In genomic region chr1:97920832-97921571, GRCh38 we compare ENCODE assay signal across 8 cellular contexts. TPM values are rescaled to one million over a fixed set of nuclear protein-coding genes. Genes with fewer than 3 reads are reported as not detected.
DNase-seq lines count a peak whose midpoint lies in the region; ATAC-seq and TF ChIP-seq lines count a peak whose summit lies in the region.

Gene DPYD (minus strand): TSS chr1:97921034. CDS start chr1:97920922, 112 bp downstream.

- DNase-seq in GM13976 (ENCODE audit: low spot score) (peak; percentile 85), NCI-H1436 (lab: John Stamatoyannopoulos, UW) (peak; percentile 88), T-helper 1 cell (peak; percentile 66 to 87 (median 75)), amniotic epithelial cell (ENCODE audit: low read depth) (peak; percentile 93), left ventricle myocardium superior (peak; percentile 94), psoas muscle (peak; percentile 90 to 93)

- H3K27ac ChIP-seq in psoas muscle = peak within 1 kb of the TSS; percentile 92
- peak within 1 kb of the TSS; percentile 93 for H3K27ac ChIP-seq in urinary bladder (ENCODE audit: low read depth)

- no peaks in the 10 kb centered on the region for H3K36me3 ChIP-seq in psoas muscle (ENCODE audit: insufficient read depth in 1 of 2, low read depth in 1 of 2)
- no peaks in the 10 kb centered on the region for H3K36me3 ChIP-seq in urinary bladder (ENCODE audit: insufficient read depth)

- H3K4me3 ChIP-seq in psoas muscle = peak within 1 kb of the TSS; percentile 89
- H3K4me3 ChIP-seq in urinary bladder (ENCODE audit: low read depth, low read length) = peak within 1 kb of the TSS; percentile 93

- no peaks in the 10 kb centered on the region for H3K27me3 ChIP-seq in psoas muscle (ENCODE audit: insufficient read depth in 3 of 3, low read length in 2 of 3)

- H3K9me3 ChIP-seq in psoas muscle = no peaks in the 10 kb centered on the region

- ATAC-seq in HG02840 (IDR thresholded peaks at IDR 0.05; ENCODE audit: low FRiP score, unreplicated experiment) = peak; percentile 87
- peak; percentile 99 for ATAC-seq in left ventricle myocardium superior
- ATAC-seq in psoas muscle = peak; percentile 96 to 98 (median 98)

- H3K4me1 ChIP-seq in psoas muscle (peaks cover 23% of the 10 kb centered on the region), urinary bladder (ENCODE audit: insufficient read depth) (no peaks in the 10 kb centered on the region)

- TF ChIP-seq CTCF in GM13976 (IDR thresholded peaks at IDR 0.05; ENCODE audit: borderline replicate concordance, control extremely low read depth, extremely low read depth, insufficient read depth, missing control alignments) = no peak
- no peak for TF ChIP-seq CTCF in psoas muscle (IDR thresholded peaks at IDR 0.05)

- WGBS in psoas muscle, 3 donors = 0% methylated on average over 37 to 50 of the region's 50 CpGs
- under 1% methylated on average over 50 of the region's 50 CpGs for WGBS in urinary bladder

- in situ Hi-C loops in GM13976 (cut with MboI; ENCODE audit: low sequenced_read_pairs, unreplicated experiment) = no loop called here

- intact Hi-C loops in left ventricle myocardium superior (cut with micrococcal nuclease) = no loop called here
- intact Hi-C loops in psoas muscle (cut with DNase I) = loop anchor here in 1 of 2 donors (5.0 kb wide), 1 partner anchor 131 kb away; no protein-coding TSS in a partner anchor

RNA-seq across cellular contexts. Expression of gene DPYD, which starts in this region (rescaled TPM):
- 11.6 TPM for total RNA-seq in left ventricle myocardium superior
- total RNA-seq in psoas muscle = 1 to 10 TPM; 5.1 to 7.3 (median 5.8) TPM
- 1 to 10 TPM; 2.5 to 3.4 (median 2.6) TPM for polyA plus RNA-seq in psoas muscle
- 84.3 TPM for total RNA-seq in urinary bladder
- polyA plus RNA-seq in urinary bladder = 24.7 TPM

Comparison
In these comparisons a context has a peak if more than half of its experiments do, and no peak if none do; other contexts are left out.
1. Peak in every context shown above with its lines: DNase-seq, ATAC-seq, H3K4me3 ChIP-seq and H3K27ac ChIP-seq.